ENCODE assay signal across 30 cellular contexts in the genomic region with DNA sequence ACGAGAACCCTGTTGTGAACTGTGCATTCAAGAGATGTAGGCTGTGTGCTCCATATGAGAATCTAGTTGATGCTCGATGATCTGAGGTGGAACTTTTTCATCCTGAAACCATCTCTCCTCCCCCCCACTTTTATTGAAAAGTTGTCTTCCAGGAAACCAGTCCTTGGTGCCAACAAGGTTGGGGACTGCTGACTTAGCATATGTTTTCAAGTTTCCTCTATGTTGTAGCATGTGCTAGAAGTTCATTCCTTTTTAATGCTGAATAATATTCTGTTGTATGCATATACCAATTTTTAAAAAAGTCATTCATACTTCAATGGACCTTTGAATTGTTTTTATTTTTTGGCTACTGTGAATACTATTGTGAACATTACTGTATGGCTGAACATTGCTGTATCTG.
"Had no signal": no experiment of that assay in that cellular context is flagged by ENCODE, and none has a peak within 500 bp of the region (broad histone marks: within the 10 kb centered on the region; RNA-seq: fewer than 3 reads in every experiment).

No MANE protein-coding gene starts in this region.

- H3K27ac ChIP-seq: body of pancreas, colonic mucosa, epithelial cell of prostate, esophagus squamous epithelium, gastroesophageal sphincter, WERI-Rb-1 had no signal

- FAIRE-seq: endometrium, endothelial cell of umbilical vein had no signal

- DNase-seq: activated B cell treated with CpG ODN at 0.5 μM for 24 hours; activated CD4-positive, alpha-beta T cell treated with anti-CD3 and anti-CD28 coated beads for 48 hours; activated CD4-positive, alpha-beta T cell treated with anti-CD3 and anti-CD28 coated beads, Interleukin-2, amount 50 U/mL, for 1 hour; activated CD4-positive, alpha-beta T cell treated with anti-CD3 and anti-CD28 coated beads, Interleukin-2, amount 50 U/mL, for 48 hours; activated CD8-positive, alpha-beta memory T cell treated with anti-CD3 and anti-CD28 coated beads for 24 hours; activated CD8-positive, alpha-beta T cell treated with anti-CD3 and anti-CD28 coated beads for 36 hours; activated effector memory CD4-positive, alpha-beta T cell treated with Interleukin-2 at 50 U/mL for 16 hours; activated gamma-delta T cell treated with Interleukin-2 at 50 U/mL for 16 hours; activated naive CD4-positive, alpha-beta T cell treated with anti-CD3 and anti-CD28 coated beads, Interleukin-2, amount 50 U/mL, for 16 hours; activated naive CD4-positive, alpha-beta T cell treated with Interleukin-2 at 50 U/mL for 16 hours; activated T-cell treated with anti-CD3 and anti-CD28 coated beads, Interleukin-2, amount 50 U/mL, for 4 hours; amniotic stem cell; anterior cingulate cortex; body of pancreas; central memory CD4-positive, alpha-beta T cell; cerebellar nuclear complex; colonic mucosa; effector CD8-positive, alpha-beta T cell; esophagus squamous epithelium; foreskin melanocyte; T-helper 1 cell; T-helper 17 cell; T1000; WERI-Rb-1 had no signal

- H3K9me3 ChIP-seq: body of pancreas, colonic mucosa, esophagus squamous epithelium, gastroesophageal sphincter had no signal

- H3K36me3 ChIP-seq: colonic mucosa, esophagus squamous epithelium, gastroesophageal sphincter, WERI-Rb-1 had no signal

- H3K4me3 ChIP-seq: body of pancreas, colonic mucosa, esophagus squamous epithelium, gastroesophageal sphincter had no signal

- H3K27me3 ChIP-seq: body of pancreas, colonic mucosa, esophagus squamous epithelium had no signal

- ATAC-seq: activated CD4-positive, CD25-positive, alpha-beta regulatory T cell treated with anti-CD3 and anti-CD28 coated beads, Interleukin-2, amount 50 U/mL, for 24 hours; activated CD8-positive, alpha-beta T cell treated with anti-CD3 and anti-CD28 coated beads for 36 hours; activated T-cell treated with anti-CD3 and anti-CD28 coated beads, Interleukin-2, amount 50 U/mL, for 4 hours; activated T-helper 17 cell treated with anti-CD3 and anti-CD28 coated beads, Interleukin-2, amount 50 U/mL, for 72 hours; body of pancreas; gastroesophageal sphincter; T-helper 17 cell had no signal
